Comparison of ENCODE assay signal across 18 cellular contexts in the genomic region with DNA sequence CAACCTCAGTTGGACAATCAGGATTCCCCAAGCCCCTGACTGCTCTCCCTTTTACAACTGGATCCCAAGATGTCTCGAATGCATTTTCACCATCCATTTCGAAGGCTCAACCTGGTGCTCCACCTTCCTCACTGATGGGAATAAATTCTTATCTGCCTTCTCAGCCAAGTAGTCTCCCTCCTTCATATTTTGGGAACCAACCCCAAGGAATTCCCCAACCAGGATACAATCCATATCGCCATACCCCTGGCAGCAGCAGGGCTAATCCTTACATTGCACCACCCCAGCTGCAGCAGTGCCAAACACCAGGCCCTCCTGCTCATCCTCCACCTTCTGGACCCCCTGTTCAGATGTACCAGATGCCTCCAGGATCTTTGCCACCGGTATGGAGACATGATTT. TPM values are rescaled to one million over a fixed set of nuclear protein-coding genes. Genes with fewer than 3 reads are reported as not detected.
DNase-seq lines count a peak whose midpoint lies in the region; ATAC-seq, FAIRE-seq and TF ChIP-seq lines count a peak whose summit lies in the region.
"Had no signal": no experiment of that assay in that cellular context is flagged by ENCODE, and none has a peak within 500 bp of the region (broad histone marks: within the 10 kb centered on the region; RNA-seq: fewer than 3 reads in every experiment).

No MANE protein-coding gene starts in this region.

- TF ChIP-seq CTCF in HEK293 (tag by site-specific recombination; IDR thresholded peaks at IDR 0.05) (no peak), neural crest cell (conservative IDR thresholded peaks at IDR 0.05) (no peak)

- POLR2A ChIA-PET in HEK293 (lab: Yijun Ruan, JAX) = no interaction called here

- H3K27ac Mint-ChIP-seq in activated T-cell treated with anti-CD3 and anti-CD28 coated beads, Interleukin-2, amount 50 U/mL, for 72 hours = peak overlapping the region; percentile 50
- H3K27ac Mint-ChIP-seq in central memory CD8-positive, alpha-beta T cell (ENCODE audit: low read depth) = peak overlapping the region; percentile 68
- H3K27ac Mint-ChIP-seq in neural crest cell (ENCODE audit: unreplicated experiment) = peak overlapping the region; percentile 20

- peaks cover 27% of the 10 kb centered on the region for H3K4me1 ChIP-seq in HEK293 (ENCODE audit: control insufficient read depth, insufficient read depth, low read length)

- H3K4me3 ChIP-seq in HEK293 (ENCODE audit: low read depth, low read length) = no peak overlapping the region
- H3K4me3 ChIP-seq: HAP-1 had no signal

- peaks cover 0 to 17% of the 10 kb centered on the region in 2 donors for H3K36me3 Mint-ChIP-seq in activated T-cell treated with anti-CD3 and anti-CD28 coated beads, Interleukin-2, amount 50 U/mL, for 72 hours (ENCODE audit: insufficient read depth in 2 of 2)
- H3K36me3 Mint-ChIP-seq in central memory CD8-positive, alpha-beta T cell (ENCODE audit: insufficient read depth) = peaks cover 21% of the 10 kb centered on the region
- no peaks in the 10 kb centered on the region for H3K36me3 Mint-ChIP-seq in neural crest cell (ENCODE audit: low read depth)

- H3K4me3 Mint-ChIP-seq in activated T-cell treated with anti-CD3 and anti-CD28 coated beads, Interleukin-2, amount 50 U/mL, for 72 hours = no peak overlapping the region
- H3K4me3 Mint-ChIP-seq in central memory CD8-positive, alpha-beta T cell = no peak overlapping the region
- peak overlapping the region; percentile 22 for H3K4me3 Mint-ChIP-seq in neural crest cell

- FAIRE-seq in urothelium cell line (lab: Jason Lieb, UNC) = no peak

- no peaks in the 10 kb centered on the region for H3K27me3 Mint-ChIP-seq in activated T-cell treated with anti-CD3 and anti-CD28 coated beads, Interleukin-2, amount 50 U/mL, for 72 hours (ENCODE audit: low read depth)
- H3K27me3 Mint-ChIP-seq in central memory CD8-positive, alpha-beta T cell = no peaks in the 10 kb centered on the region
- H3K27me3 Mint-ChIP-seq in neural crest cell (ENCODE audit: low read depth) = no peaks in the 10 kb centered on the region

- H3K36me3 ChIP-seq in HEK293 (ENCODE audit: control insufficient read depth in 2 of 2, insufficient read depth in 1 of 2, low read length in 2 of 2) = peaks cover 42 to 52% of the 10 kb centered on the region in 2 experiments

- peaks cover 52% of the 10 kb centered on the region for H3K4me1 Mint-ChIP-seq in activated T-cell treated with anti-CD3 and anti-CD28 coated beads, Interleukin-2, amount 50 U/mL, for 72 hours (ENCODE audit: low read depth)
- peaks cover 53% of the 10 kb centered on the region for H3K4me1 Mint-ChIP-seq in central memory CD8-positive, alpha-beta T cell
- H3K4me1 Mint-ChIP-seq in neural crest cell = peaks cover 27% of the 10 kb centered on the region

- no peak overlapping the region for H3K27ac ChIP-seq in HEK293 (ENCODE audit: extremely low read depth, low read depth, low read length)

- no peaks in the 10 kb centered on the region for H3K9me3 ChIP-seq in HEK293 (ENCODE audit: control insufficient read depth, insufficient read depth, low read depth, low read length)
- H3K9me3 ChIP-seq: BE2C, HAP-1 had no signal

- ATAC-seq in activated T-cell treated with anti-CD3 and anti-CD28 coated beads, Interleukin-2, amount 50 U/mL, for 72 hours (replicated peaks in 1 of 2) = no peak
- ATAC-seq in central memory CD8-positive, alpha-beta T cell (replicated peaks; ENCODE audit: extremely low read depth, poor library complexity, severe bottlenecking) = no peak

- H3K9me3 Mint-ChIP-seq in activated T-cell treated with anti-CD3 and anti-CD28 coated beads, Interleukin-2, amount 50 U/mL, for 72 hours = no peaks in the 10 kb centered on the region
- H3K9me3 Mint-ChIP-seq in central memory CD8-positive, alpha-beta T cell = no peaks in the 10 kb centered on the region
- no peaks in the 10 kb centered on the region for H3K9me3 Mint-ChIP-seq in neural crest cell

- DNase-seq in activated T-cell treated with anti-CD3 and anti-CD28 coated beads, Interleukin-2, amount 50 U/mL, for 72 hours = no peak
- no peak for DNase-seq in activated T-cell treated with anti-CD3 and anti-CD28 coated beads, Interleukin-2, amount 50 U/mL, for 48 hours
- DNase-seq in central memory CD8-positive, alpha-beta T cell (ENCODE audit: low spot score in 2 of 2) = no peak
- no peak for DNase-seq in neural crest cell (ENCODE audit: low read depth, low spot score)
- DNase-seq in DMS 273 (lab: John Stamatoyannopoulos, UW; ENCODE audit: unreplicated experiment) = no peak
- DNase-seq in DMS153 treated with DMSO at 0.1 percent for 48 hours (lab: John Stamatoyannopoulos, UW; ENCODE audit: unreplicated experiment) = no peak
- no peak for DNase-seq in urothelium cell line (ENCODE audit: low spot score)
- DNase-seq: 8988T; BE2C; DMS 273 treated with DMSO at 0.1 percent for 48 hours; MV-4-11; NCI-H1417; NCI-H1930; NCI-H69; NK-92 treated with Interleukin-12 subunit alpha and Interleukin-12 subunit beta, amount 100 ng/mL, for 24 hours; SHP77 had no signal

- CTCF ChIA-PET in HEK293 (lab: Yijun Ruan, JAX) = no interaction called here

TF ChIP-seq in HEK293, 187 proteins besides CTCF, POLR2A, EP300 and RAD21:
- peak; percentile 51; the same call in 1 of the 2 replicates for TF ChIP-seq ZNF600 (tag by site-specific recombination; IDR thresholded peaks at IDR 0.05)
- no peak for TF ChIP-seq ZFHX2 (tag by site-specific recombination; conservative IDR thresholded peaks at IDR 0.05)
- TF ChIP-seq, protein P1, sequence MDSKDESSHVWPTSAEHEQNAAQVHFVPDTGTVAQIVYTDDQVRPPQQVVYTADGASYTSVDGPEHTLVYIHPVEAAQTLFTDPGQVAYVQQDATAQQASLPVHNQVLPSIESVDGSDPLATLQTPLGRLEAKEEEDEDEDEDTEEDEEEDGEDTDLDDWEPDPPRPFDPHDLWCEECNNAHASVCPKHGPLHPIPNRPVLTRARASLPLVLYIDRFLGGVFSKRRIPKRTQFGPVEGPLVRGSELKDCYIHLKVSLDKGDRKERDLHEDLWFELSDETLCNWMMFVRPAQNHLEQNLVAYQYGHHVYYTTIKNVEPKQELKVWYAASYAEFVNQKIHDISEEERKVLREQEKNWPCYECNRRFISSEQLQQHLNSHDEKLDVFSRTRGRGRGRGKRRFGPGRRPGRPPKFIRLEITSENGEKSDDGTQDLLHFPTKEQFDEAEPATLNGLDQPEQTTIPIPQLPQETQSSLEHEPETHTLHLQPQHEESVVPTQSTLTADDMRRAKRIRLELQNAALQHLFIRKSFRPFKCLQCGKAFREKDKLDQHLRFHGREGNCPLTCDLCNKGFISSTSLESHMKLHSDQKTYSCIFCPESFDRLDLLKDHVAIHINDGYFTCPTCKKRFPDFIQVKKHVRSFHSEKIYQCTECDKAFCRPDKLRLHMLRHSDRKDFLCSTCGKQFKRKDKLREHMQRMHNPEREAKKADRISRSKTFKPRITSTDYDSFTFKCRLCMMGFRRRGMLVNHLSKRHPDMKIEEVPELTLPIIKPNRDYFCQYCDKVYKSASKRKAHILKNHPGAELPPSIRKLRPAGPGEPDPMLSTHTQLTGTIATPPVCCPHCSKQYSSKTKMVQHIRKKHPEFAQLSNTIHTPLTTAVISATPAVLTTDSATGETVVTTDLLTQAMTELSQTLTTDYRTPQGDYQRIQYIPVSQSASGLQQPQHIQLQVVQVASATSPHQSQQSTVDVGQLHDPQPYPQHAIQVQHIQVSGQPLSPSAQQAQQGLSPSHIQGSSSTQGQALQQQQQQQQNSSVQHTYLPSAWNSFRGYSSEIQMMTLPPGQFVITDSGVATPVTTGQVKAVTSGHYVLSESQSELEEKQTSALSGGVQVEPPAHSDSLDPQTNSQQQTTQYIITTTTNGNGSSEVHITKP (tag by site-specific recombination; IDR thresholded peaks at IDR 0.05) = no peak
- no peak for TF ChIP-seq ZNF548 (tag by site-specific recombination; IDR thresholded peaks at IDR 0.05)
- TF ChIP-seq, protein P2, sequence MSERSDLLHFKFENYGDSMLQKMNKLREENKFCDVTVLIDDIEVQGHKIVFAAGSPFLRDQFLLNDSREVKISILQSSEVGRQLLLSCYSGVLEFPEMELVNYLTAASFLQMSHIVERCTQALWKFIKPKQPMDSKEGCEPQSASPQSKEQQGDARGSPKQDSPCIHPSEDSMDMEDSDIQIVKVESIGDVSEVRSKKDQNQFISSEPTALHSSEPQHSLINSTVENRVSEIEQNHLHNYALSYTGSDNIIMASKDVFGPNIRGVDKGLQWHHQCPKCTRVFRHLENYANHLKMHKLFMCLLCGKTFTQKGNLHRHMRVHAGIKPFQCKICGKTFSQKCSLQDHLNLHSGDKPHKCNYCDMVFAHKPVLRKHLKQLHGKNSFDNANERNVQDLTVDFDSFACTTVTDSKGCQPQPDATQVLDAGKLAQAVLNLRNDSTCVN (tag by site-specific recombination; optimal IDR thresholded peaks at IDR 0.05) = no peak
- TF ChIP-seq ZNF302 (tag by site-specific recombination; IDR thresholded peaks at IDR 0.05; ENCODE audit: low read depth) = no peak

RNA-seq across cellular contexts. Expression of gene SEC23IP, which starts 6.0 kb away (rescaled TPM):
- total RNA-seq in activated T-cell treated with anti-CD3 and anti-CD28 coated beads, Interleukin-2, amount 50 U/mL, for 72 hours = 10 to 100 TPM; 47.8 to 57.9 TPM
- total RNA-seq in neural crest cell = 80.2 and 86.2 TPM in 2 replicates

RNA-seq across cellular contexts. Expression of gene MCMBP, which starts 25.9 kb away (rescaled TPM):
- total RNA-seq in activated T-cell treated with anti-CD3 and anti-CD28 coated beads, Interleukin-2, amount 50 U/mL, for 72 hours = 10 to 100 TPM; 90.8 to 99.2 TPM
- 93.3 and 94.9 TPM in 2 replicates for total RNA-seq in neural crest cell
